In the genomic region with DNA sequence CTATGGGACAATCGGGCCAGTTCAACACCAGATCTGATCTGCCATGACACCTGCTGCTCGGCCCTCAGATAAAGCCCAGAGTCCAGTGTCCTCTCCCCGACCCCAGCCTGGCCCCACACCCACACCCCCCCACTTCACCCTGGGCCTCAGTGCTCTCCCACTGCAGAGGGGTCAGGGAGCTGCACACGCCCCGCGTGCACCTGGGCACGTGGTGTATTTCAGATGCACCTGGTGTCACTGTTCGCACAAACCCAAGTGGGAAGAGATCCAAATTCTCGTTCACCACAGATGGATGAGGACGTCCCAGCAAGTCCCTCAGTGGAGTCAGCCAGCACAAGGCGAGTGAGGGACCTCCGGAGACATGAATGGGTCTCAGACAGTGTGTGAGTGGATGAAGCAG, we compare ENCODE assay signal across 18 cellular contexts.
DNase-seq lines count a peak whose midpoint lies in the region; ATAC-seq and TF ChIP-seq lines count a peak whose summit lies in the region.
"Had no signal": no experiment of that assay in that cellular context is flagged by ENCODE, and none has a peak within 500 bp of the region (broad histone marks: within the 10 kb centered on the region; RNA-seq: fewer than 3 reads in every experiment).

No MANE protein-coding gene starts in this region.

- no peak overlapping the region for H3K27ac Mint-ChIP-seq in activated CD8-positive, alpha-beta memory T cell treated with anti-CD3 and anti-CD28 coated beads, Interleukin-2, amount 10 ng/mL, durations not matched to agents 7 days and 5 days
- no peak overlapping the region for H3K27ac Mint-ChIP-seq in H9
- H3K27ac Mint-ChIP-seq: HFFc6, mesothelial cell of epicardium had no signal

- H3K4me1 Mint-ChIP-seq in activated CD8-positive, alpha-beta memory T cell treated with anti-CD3 and anti-CD28 coated beads, Interleukin-2, amount 10 ng/mL, durations not matched to agents 7 days and 5 days, result peaks cover 17% of the 10 kb centered on the region
- peaks cover 22 to 30% of the 10 kb centered on the region in 2 experiments for H3K4me1 Mint-ChIP-seq in H9
- H3K4me1 Mint-ChIP-seq: mesothelial cell of epicardium had no signal

- WGBS in H9 (ENCODE audit: extremely low coverage, insufficient read length, low lambda C conversion rate), result no CpG with 5 or more reads among the region's 12 CpGs

- no peak overlapping the region for H4K8ac ChIP-seq in H9 (replicated peaks; ENCODE audit: insufficient read length, low read depth, low read length)

- no peak overlapping the region for H2BK12ac ChIP-seq in H9 (ENCODE audit: insufficient read length, low read depth, low read length)

- no peak overlapping the region for H2BK15ac ChIP-seq in H9 (ENCODE audit: low read depth, low read length)

- H3K27me3 Mint-ChIP-seq in activated CD8-positive, alpha-beta memory T cell treated with anti-CD3 and anti-CD28 coated beads, Interleukin-2, amount 10 ng/mL, durations not matched to agents 7 days and 5 days, result peaks cover 64% of the 10 kb centered on the region
- H3K27me3 Mint-ChIP-seq in H9 (ENCODE audit: low read depth), result peaks cover 99% of the 10 kb centered on the region

- no peak for ATAC-seq in activated CD8-positive, alpha-beta memory T cell treated with anti-CD3 and anti-CD28 coated beads, Interleukin-2, amount 10 ng/mL, durations not matched to agents 7 days and 5 days
- ATAC-seq in sciatic nerve (no peak), GM21723 (IDR thresholded peaks at IDR 0.05; ENCODE audit: unreplicated experiment) (no peak), GM19467 (IDR thresholded peaks at IDR 0.05; ENCODE audit: unreplicated experiment) (no peak)

- H3K4me2 ChIP-seq in H9 (ENCODE audit: insufficient read depth, insufficient read length, low read length), result no peak overlapping the region
- H3K4me2 ChIP-seq: hepatocyte had no signal

- no peaks in the 10 kb centered on the region for H4K20me1 ChIP-seq in H9 (ENCODE audit: control insufficient read depth, insufficient read depth, insufficient read length)

- TF ChIP-seq CTCF in H9 (conservative IDR thresholded peaks at IDR 0.05), result no peak

- no peak overlapping the region for H3K56ac ChIP-seq in H9 (ENCODE audit: insufficient read length, low read depth, low read length)

- H3K4me3 Mint-ChIP-seq in activated CD8-positive, alpha-beta memory T cell treated with anti-CD3 and anti-CD28 coated beads, Interleukin-2, amount 10 ng/mL, durations not matched to agents 7 days and 5 days, result peak overlapping the region; percentile 16
- H3K4me3 Mint-ChIP-seq in H9, result no peak overlapping the region
- H3K4me3 Mint-ChIP-seq: HFFc6, mesothelial cell of epicardium had no signal

- H3K27ac ChIP-seq in H9 (ENCODE audit: insufficient read length, low read depth, low read length), result no peak overlapping the region
- H3K27ac ChIP-seq: hepatocyte had no signal

- no peak overlapping the region for H3K23ac ChIP-seq in H9 (ENCODE audit: insufficient read length, low read depth, low read length)

- no peaks in the 10 kb centered on the region for H3K9me3 ChIP-seq in H9 (ENCODE audit: control insufficient read depth, low read depth, low read length)

- H3K4ac ChIP-seq in H9 (ENCODE audit: low read depth, low read length), result no peak overlapping the region

- no peak overlapping the region for H2BK120ac ChIP-seq in H9 (ENCODE audit: low read depth, low read length, poor library complexity, severe bottlenecking)

- no peak overlapping the region for H4K5ac ChIP-seq in H9 (ENCODE audit: insufficient read length, low read depth, low read length)

- no peaks in the 10 kb centered on the region for H3K27me3 ChIP-seq in H9 (ENCODE audit: insufficient read depth, low read length)
- H3K27me3 ChIP-seq: hepatocyte had no signal

- H2AFZ ChIP-seq in H9 (ENCODE audit: low read length), result no peak overlapping the region
- H2AFZ ChIP-seq: hepatocyte had no signal

- H3K9me3 Mint-ChIP-seq in activated CD8-positive, alpha-beta memory T cell treated with anti-CD3 and anti-CD28 coated beads, Interleukin-2, amount 10 ng/mL, durations not matched to agents 7 days and 5 days (ENCODE audit: low read depth), result no peaks in the 10 kb centered on the region
- H3K9me3 Mint-ChIP-seq in H9, result no peaks in the 10 kb centered on the region; a peak in 2 of 5 replicates
- H3K9me3 Mint-ChIP-seq: HFFc6, mesothelial cell of epicardium had no signal

- no peak overlapping the region for H3K14ac ChIP-seq in H9 (ENCODE audit: insufficient read depth, low read length)

- CTCF ChIA-PET in activated CD8-positive, alpha-beta memory T cell treated with anti-CD3 and anti-CD28 coated beads, Interleukin-2, amount 10 ng/mL, durations not matched to agents 7 days and 5 days (lab: Charles Lee), result interaction anchor here (0.8 to 1.6 kb wide), 4 partner anchors 8 to 1451 kb away, joined by 3 read pairs; no protein-coding TSS in a partner anchor

- no peaks in the 10 kb centered on the region for H3K23me2 ChIP-seq in H9 (ENCODE audit: insufficient read length, low read depth, low read length, poor library complexity, severe bottlenecking)

- H4K91ac ChIP-seq in H9 (ENCODE audit: insufficient read length, low read depth, low read length), result no peak overlapping the region

- no peak overlapping the region for H3T11ph ChIP-seq in H9 (ENCODE audit: low read length)

- no peak overlapping the region for H2AK5ac ChIP-seq in H9 (ENCODE audit: insufficient read length, low read length)

- intact Hi-C loops in sciatic nerve (cut with DNase I), result no loop called here

- H3K79me1 ChIP-seq in H9 (ENCODE audit: insufficient read depth, low read depth, low read length, poor library complexity, severe bottlenecking), result no peaks in the 10 kb centered on the region

- no peaks in the 10 kb centered on the region for H3K79me2 ChIP-seq in H9 (ENCODE audit: insufficient read depth, low read length)
- H3K79me2 ChIP-seq: hepatocyte had no signal

- H3K36me3 Mint-ChIP-seq in activated CD8-positive, alpha-beta memory T cell treated with anti-CD3 and anti-CD28 coated beads, Interleukin-2, amount 10 ng/mL, durations not matched to agents 7 days and 5 days, result no peaks in the 10 kb centered on the region
- no peaks in the 10 kb centered on the region for H3K36me3 Mint-ChIP-seq in H9 (ENCODE audit: insufficient read depth in 1 of 3, low read depth in 3 of 3)
- H3K36me3 Mint-ChIP-seq: mesothelial cell of epicardium had no signal

- no peak overlapping the region for H2BK5ac ChIP-seq in H9 (ENCODE audit: insufficient read length, low read length)

- H3K4me1 ChIP-seq in H9 (ENCODE audit: insufficient read depth, low read length), result no peaks in the 10 kb centered on the region

- H3K18ac ChIP-seq in H9 (ENCODE audit: insufficient read length, low read depth, low read length), result no peak overlapping the region

- no peak overlapping the region for H2BK20ac ChIP-seq in H9 (ENCODE audit: low read depth, low read length, poor library complexity, severe bottlenecking)

- no peak for DNase-seq in activated CD8-positive, alpha-beta memory T cell treated with anti-CD3 and anti-CD28 coated beads, Interleukin-2, amount 10 ng/mL, durations not matched to agents 7 days and 5 days
- DNase-seq in activated CD8-positive, alpha-beta memory T cell treated with anti-CD3 and anti-CD28 coated beads, Interleukin-2, amount 50 U/mL, for 4 hours, result no peak
- peak; percentile 10 for DNase-seq in H9
- DNase-seq in ecto neural progenitor cell (ENCODE audit: low spot score), result peak; percentile 28
- peak; percentile 23 for DNase-seq in sciatic nerve (ENCODE audit: low spot score)
- no peak for DNase-seq in DMS114 treated with DMSO at 0.1 percent for 48 hours (lab: John Stamatoyannopoulos, UW; ENCODE audit: unreplicated experiment)
- DNase-seq: ACHN, COR-L47, EL, HFFc6, Kasumi-1, NCI-H2171 treated with DMSO at 0.1 percent for 48 hours, NCI-H82, retina had no signal

- H3K9ac ChIP-seq in H9 (ENCODE audit: extremely low read depth, insufficient read length, low read length), result no peak overlapping the region

Comparison
In these comparisons a context has a peak if more than half of its experiments do, and no peak if none do; other contexts are left out.
1. DNase-seq: peak in H9 (single experiment), ecto neural progenitor cell (single experiment) and sciatic nerve (single experiment); none in activated CD8-positive, alpha-beta memory T cell treated with anti-CD3 and anti-CD28 coated beads, Interleukin-2, amount 10 ng/mL, durations not matched to agents 7 days and 5 days (single experiment), activated CD8-positive, alpha-beta memory T cell treated with anti-CD3 and anti-CD28 coated beads, Interleukin-2, amount 50 U/mL, for 4 hours (single experiment) and DMS114 treated with DMSO at 0.1 percent for 48 hours (single experiment).